In genomic region chr14:73258845-73259611, GRCh38 we compare ENCODE assay signal across 18 cellular contexts. TPM values are rescaled to one million over a fixed set of nuclear protein-coding genes. Genes with fewer than 3 reads are reported as not detected.
A peak's percentile ranks its signal among the peaks of the same experiment; 100 is the strongest.
DNase-seq lines count a peak whose midpoint lies in the region; ATAC-seq and TF ChIP-seq lines count a peak whose summit lies in the region.
"Had no signal": no experiment of that assay in that cellular context is flagged by ENCODE, and none has a peak within 500 bp of the region (broad histone marks: within the 10 kb centered on the region; RNA-seq: fewer than 3 reads in every experiment).

No MANE protein-coding gene starts in this region.

- intact Hi-C loops in activated naive CD4-positive, alpha-beta T cell treated with anti-CD3 and anti-CD28 coated beads for 36 hours (cut with micrococcal nuclease) = no loop called here

- no peaks in the 10 kb centered on the region for H3K4me1 ChIP-seq in osteoblast (ENCODE audit: insufficient read depth, low read length)

- no peaks in the 10 kb centered on the region for H4K20me1 ChIP-seq in osteoblast (ENCODE audit: insufficient read depth, low read length)

- DNase-seq in activated naive CD4-positive, alpha-beta T cell treated with anti-CD3 and anti-CD28 coated beads, Interleukin-2, amount 10 ng/mL, durations not matched to agents 7 days and 5 days = peak; percentile 12
- no peak for DNase-seq in activated naive CD4-positive, alpha-beta T cell treated with anti-CD3 and anti-CD28 coated beads for 36 hours
- DNase-seq in H7 = peak; percentile 60
- peak; percentile 92 for DNase-seq in chondrocyte (ENCODE audit: low spot score)
- DNase-seq in osteoblast (ENCODE audit: insufficient read length, low spot score, missing footprints) = peak; percentile 47
- no peak for DNase-seq in T-cell
- no peak for DNase-seq in foreskin melanocyte
- DNase-seq in MV-4-11 (lab: John Stamatoyannopoulos, UW) = no peak
- DNase-seq: DMS79; IMR-90; NCI-H1048; NCI-H2081; NCI-H748 treated with DMSO at 0.1 percent for 48 hours; NK-92 treated with Interleukin-12 subunit alpha and Interleukin-12 subunit beta, amount 100 ng/mL, for 24 hours; SIG-M5 had no signal

- H3K27me3 ChIP-seq in H7 (ENCODE audit: control insufficient read depth, insufficient read depth, low read length) = no peaks in the 10 kb centered on the region
- no peaks in the 10 kb centered on the region for H3K27me3 ChIP-seq in osteoblast (ENCODE audit: insufficient read depth, low read length)
- H3K27me3 ChIP-seq: BLaER1 treated with 17β-estradiol and CSF1 and Interleukin-3, amounts not matched to agents 10 nM and 100 nM had no signal

- H3K9me3 Mint-ChIP-seq in activated naive CD4-positive, alpha-beta T cell treated with anti-CD3 and anti-CD28 coated beads, Interleukin-2, amount 10 ng/mL, durations not matched to agents 7 days and 5 days = no peaks in the 10 kb centered on the region
- H3K9me3 Mint-ChIP-seq in activated naive CD4-positive, alpha-beta T cell treated with anti-CD3 and anti-CD28 coated beads for 36 hours = no peaks in the 10 kb centered on the region
- H3K9me3 Mint-ChIP-seq in chondrocyte (ENCODE audit: low read depth) = no peaks in the 10 kb centered on the region
- no peaks in the 10 kb centered on the region for H3K9me3 Mint-ChIP-seq in T-cell
- H3K9me3 Mint-ChIP-seq: CD8-positive, alpha-beta memory T cell had no signal

- no peak overlapping the region for H3K4me2 ChIP-seq in osteoblast (ENCODE audit: insufficient read depth, low read length)
- H3K4me2 ChIP-seq: BLaER1 treated with 17β-estradiol and CSF1 and Interleukin-3, amounts not matched to agents 10 nM and 100 nM had no signal

- no peak overlapping the region for H2AFZ ChIP-seq in osteoblast (ENCODE audit: low read length)

- H3K27ac ChIP-seq in osteoblast (ENCODE audit: low read depth, low read length) = no peak overlapping the region
- H3K27ac ChIP-seq: BLaER1 treated with 17β-estradiol and CSF1 and Interleukin-3, amounts not matched to agents 10 nM and 100 nM had no signal

- no peaks in the 10 kb centered on the region for H3K4me1 Mint-ChIP-seq in activated naive CD4-positive, alpha-beta T cell treated with anti-CD3 and anti-CD28 coated beads, Interleukin-2, amount 10 ng/mL, durations not matched to agents 7 days and 5 days
- H3K4me1 Mint-ChIP-seq in activated naive CD4-positive, alpha-beta T cell treated with anti-CD3 and anti-CD28 coated beads for 36 hours (ENCODE audit: low read depth) = peaks cover 2% of the 10 kb centered on the region
- H3K4me1 Mint-ChIP-seq in chondrocyte (ENCODE audit: low read depth) (no peaks in the 10 kb centered on the region), T-cell (peaks cover 0 to 3% (median 0%) of the 10 kb centered on the region in 3 donors)
- H3K4me1 Mint-ChIP-seq: CD8-positive, alpha-beta memory T cell had no signal

- no peaks in the 10 kb centered on the region for H3K79me2 ChIP-seq in osteoblast (ENCODE audit: insufficient read depth, low read length)

- H3K36me3 Mint-ChIP-seq in activated naive CD4-positive, alpha-beta T cell treated with anti-CD3 and anti-CD28 coated beads, Interleukin-2, amount 10 ng/mL, durations not matched to agents 7 days and 5 days = no peaks in the 10 kb centered on the region
- no peaks in the 10 kb centered on the region for H3K36me3 Mint-ChIP-seq in activated naive CD4-positive, alpha-beta T cell treated with anti-CD3 and anti-CD28 coated beads for 36 hours (ENCODE audit: low read depth)
- H3K36me3 Mint-ChIP-seq in chondrocyte (ENCODE audit: low read depth) (no peaks in the 10 kb centered on the region), T-cell (no peaks in the 10 kb centered on the region)
- H3K36me3 Mint-ChIP-seq: CD8-positive, alpha-beta memory T cell had no signal

- CTCF ChIA-PET in activated naive CD4-positive, alpha-beta T cell treated with anti-CD3 and anti-CD28 coated beads, Interleukin-2, amount 10 ng/mL, durations not matched to agents 7 days and 5 days (lab: Charles Lee) = no interaction called here
- CTCF ChIA-PET in activated naive CD4-positive, alpha-beta T cell treated with anti-CD3 and anti-CD28 coated beads for 36 hours (lab: Charles Lee) = no interaction called here
- CTCF ChIA-PET in T-cell (lab: Charles Lee) = no interaction called here

- no peak overlapping the region for H3K27ac Mint-ChIP-seq in activated naive CD4-positive, alpha-beta T cell treated with anti-CD3 and anti-CD28 coated beads, Interleukin-2, amount 10 ng/mL, durations not matched to agents 7 days and 5 days
- H3K27ac Mint-ChIP-seq in activated naive CD4-positive, alpha-beta T cell treated with anti-CD3 and anti-CD28 coated beads for 36 hours = no peak overlapping the region
- H3K27ac Mint-ChIP-seq in chondrocyte (ENCODE audit: unreplicated experiment) (no peak overlapping the region), T-cell (no peak overlapping the region)

- H3K4me3 ChIP-seq in H7 (ENCODE audit: insufficient read depth, low read depth, low read length) (no peak overlapping the region), osteoblast (ENCODE audit: insufficient read depth, low read length) (no peak overlapping the region)
- H3K4me3 ChIP-seq: BLaER1 treated with 17β-estradiol and CSF1 and Interleukin-3, amounts not matched to agents 10 nM and 100 nM had no signal

- ATAC-seq in T-cell (replicated peaks in 1 of 4) = no peak

- no peaks in the 10 kb centered on the region for H3K36me3 ChIP-seq in H7 (replicated peaks; ENCODE audit: control insufficient read depth, insufficient read depth, low read length)
- no peaks in the 10 kb centered on the region for H3K36me3 ChIP-seq in osteoblast (ENCODE audit: insufficient read depth, low read length)
- H3K36me3 ChIP-seq: BLaER1 treated with 17β-estradiol and CSF1 and Interleukin-3, amounts not matched to agents 10 nM and 100 nM had no signal

- peaks cover 8% of the 10 kb centered on the region for H3K27me3 Mint-ChIP-seq in activated naive CD4-positive, alpha-beta T cell treated with anti-CD3 and anti-CD28 coated beads, Interleukin-2, amount 10 ng/mL, durations not matched to agents 7 days and 5 days
- H3K27me3 Mint-ChIP-seq in activated naive CD4-positive, alpha-beta T cell treated with anti-CD3 and anti-CD28 coated beads for 36 hours (ENCODE audit: low read depth) = peaks cover 2% of the 10 kb centered on the region
- no peaks in the 10 kb centered on the region for H3K27me3 Mint-ChIP-seq in chondrocyte (ENCODE audit: low read depth)
- H3K27me3 Mint-ChIP-seq in T-cell = peaks cover 3% of the 10 kb centered on the region in 2 donors

- H3K4me3 Mint-ChIP-seq in activated naive CD4-positive, alpha-beta T cell treated with anti-CD3 and anti-CD28 coated beads, Interleukin-2, amount 10 ng/mL, durations not matched to agents 7 days and 5 days = no peak overlapping the region
- no peak overlapping the region for H3K4me3 Mint-ChIP-seq in activated naive CD4-positive, alpha-beta T cell treated with anti-CD3 and anti-CD28 coated beads for 36 hours
- no peak overlapping the region for H3K4me3 Mint-ChIP-seq in chondrocyte (ENCODE audit: unreplicated experiment)
- H3K4me3 Mint-ChIP-seq in T-cell = no peak overlapping the region
- H3K4me3 Mint-ChIP-seq: CD8-positive, alpha-beta memory T cell; H9 had no signal

- POLR2A ChIA-PET in T-cell (lab: Charles Lee) = no interaction called here

- H3K9me3 ChIP-seq in osteoblast (ENCODE audit: low read depth, low read length) = no peaks in the 10 kb centered on the region
- H3K9me3 ChIP-seq: BLaER1 treated with 17β-estradiol and CSF1 and Interleukin-3, amounts not matched to agents 10 nM and 100 nM had no signal

- no peak for TF ChIP-seq CTCF in chondrocyte (IDR thresholded peaks at IDR 0.05)
- no peak for TF ChIP-seq CTCF in osteoblast (IDR thresholded peaks at IDR 0.05; ENCODE audit: extremely low read depth, low read depth, low read length)

RNA-seq across cellular contexts. Expression of gene PAPLN, which starts 21.7 kb away (rescaled TPM):
- 1 to 10 TPM; 1.0 TPM for total RNA-seq in activated naive CD4-positive, alpha-beta T cell treated with anti-CD3 and anti-CD28 coated beads for 36 hours
- 1.0 and 2.2 TPM in 2 replicates for total RNA-seq in H7 (2014; rRNA removed; shearing (Covaris generic))
- 16.4 to 45.3 TPM (median 16.8 TPM) in 3 replicates for total RNA-seq in chondrocyte
- total RNA-seq in osteoblast = 5.3 and 5.8 TPM in 2 replicates
- total RNA-seq in T-cell = 1 to 10 TPM in 1 of 5 donors, under 1 TPM in 3, not detected in 1; 0.14 to 1.0 (median 0.29) TPM

Comparison
In these comparisons a context has a peak if more than half of its experiments do, and no peak if none do; other contexts are left out.
1. DNase-seq: peak in activated naive CD4-positive, alpha-beta T cell treated with anti-CD3 and anti-CD28 coated beads, Interleukin-2, amount 10 ng/mL, durations not matched to agents 7 days and 5 days (single experiment), H7 (single experiment), chondrocyte (single experiment) and osteoblast (single experiment); none in activated naive CD4-positive, alpha-beta T cell treated with anti-CD3 and anti-CD28 coated beads for 36 hours (single experiment), T-cell (0 of 34), foreskin melanocyte (single experiment) and MV-4-11 (single experiment).